ENCODE assay signal across 8 cellular contexts in the genomic region with DNA sequence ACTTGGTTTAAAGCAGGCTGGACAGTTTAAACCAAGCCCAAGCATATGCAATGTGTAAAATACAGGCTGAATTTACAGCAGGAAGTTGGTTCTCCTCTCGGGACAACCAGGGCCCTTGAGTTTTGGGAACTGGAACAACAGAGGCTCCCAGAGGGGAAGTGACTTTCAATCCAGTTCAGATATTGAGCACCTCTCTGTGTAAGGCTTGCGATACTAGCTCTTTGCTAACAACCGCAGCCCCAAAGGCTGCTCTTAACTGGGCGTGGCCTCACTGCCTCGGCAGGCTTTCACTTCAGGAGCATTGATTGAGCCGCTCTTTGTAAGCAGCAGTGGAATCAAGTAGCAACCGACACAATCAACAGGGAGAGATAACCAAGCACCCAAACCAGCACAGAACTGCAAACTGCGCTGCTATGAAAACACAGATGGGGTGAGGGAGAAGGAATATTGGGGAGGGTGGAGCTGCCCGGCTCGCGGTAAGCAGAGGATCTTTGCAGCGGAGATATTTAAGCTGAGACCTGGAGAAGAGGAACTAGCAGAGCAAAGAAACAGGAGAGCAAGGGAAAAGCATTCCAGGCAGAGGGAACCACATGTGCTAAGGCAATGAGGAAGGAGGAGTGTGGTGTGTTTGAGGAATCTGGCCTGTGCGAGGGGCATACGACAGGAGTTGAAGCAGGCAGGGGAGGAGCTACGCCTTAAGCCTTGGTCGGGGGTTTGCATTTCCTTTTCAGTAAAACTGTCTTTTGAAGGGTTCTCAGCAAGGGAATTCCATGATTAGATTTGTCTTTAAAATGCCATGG. TPM values are rescaled to one million over a fixed set of nuclear protein-coding genes. Genes with fewer than 3 reads are reported as not detected.
A peak's percentile ranks its signal among the peaks of the same experiment; 100 is the strongest.
DNase-seq lines count a peak whose midpoint lies in the region; ATAC-seq, FAIRE-seq and TF ChIP-seq lines count a peak whose summit lies in the region.

No MANE protein-coding gene starts in this region.

- CTCF ChIA-PET in A549 (lab: Yijun Ruan, JAX) = interaction anchor here (0.9 to 3.3 kb wide), 5 partner anchors 11 to 64 kb away, joined by 3 to 14 read pairs (median 3); no protein-coding TSS in a partner anchor
- CTCF ChIA-PET in activated CD4-positive, alpha-beta memory T cell treated with anti-CD3 and anti-CD28 coated beads, Interleukin-2, amount 10 ng/mL, durations not matched to agents 7 days and 5 days (lab: Charles Lee) = interaction anchor here (0.9 to 7.9 kb wide), 16 partner anchors 9 to 156 kb away, joined by 3 to 100 read pairs (median 4); a partner anchor contains a TSS

- H3K27me3 ChIP-seq in esophagus muscularis mucosa = no peaks in the 10 kb centered on the region
- no peaks in the 10 kb centered on the region for H3K27me3 ChIP-seq in testis

- DNase-seq in A549 (ENCODE audit: low read depth in 1 of 2, low spot score in 1 of 2) (no peak), NCI-H460 (ENCODE audit: extremely low read depth, low read depth) (peak; percentile 37), esophagus muscularis mucosa (ENCODE audit: extremely low spot score) (no peak), testis (peak; percentile 63)
- peak; percentile 82 for DNase-seq in activated CD4-positive, alpha-beta memory T cell treated with anti-CD3 and anti-CD28 coated beads, Interleukin-2, amount 10 ng/mL, durations not matched to agents 7 days and 5 days
- DNase-seq in natural killer cell treated with Interleukin-12 subunit alpha and Interleukin-12 subunit beta and Interleukin-15 and Interleukin-18, amount 100 ng/mL, for 72 hours (ENCODE audit: low spot score) = peak; percentile 82

- H3K4me3 ChIP-seq in A549 (peak overlapping the region; percentile 36), esophagus muscularis mucosa (peak overlapping the region; percentile 51 to 65 (median 54)), testis (peak overlapping the region; percentile 24 to 40)

- 63% methylated on average over 16 of the region's 16 CpGs for WGBS in A549 (ENCODE audit: missing lambda C conversion rate)
- 4% methylated on average over 16 of the region's 16 CpGs for WGBS in esophagus muscularis mucosa
- WGBS in testis, 2 donors = 4 to 6% methylated on average over 16 of the region's 16 CpGs

- H3K4me1 ChIP-seq in A549 (peaks cover 5% of the 10 kb centered on the region; the same call in 1 of the 3 replicates), esophagus muscularis mucosa (peaks cover 22 to 31% (median 27%) of the 10 kb centered on the region in 4 donors), testis (peaks cover 15% of the 10 kb centered on the region)

- H3K9me3 Mint-ChIP-seq in activated CD4-positive, alpha-beta memory T cell treated with anti-CD3 and anti-CD28 coated beads, Interleukin-2, amount 10 ng/mL, durations not matched to agents 7 days and 5 days = no peaks in the 10 kb centered on the region
- no peaks in the 10 kb centered on the region for H3K9me3 Mint-ChIP-seq in natural killer cell treated with Interleukin-12 subunit alpha and Interleukin-12 subunit beta and Interleukin-15 and Interleukin-18, amount 100 ng/mL, for 72 hours

- POLR2A ChIA-PET in A549 (lab: Yijun Ruan, JAX) = no interaction called here
- POLR2A ChIA-PET in activated CD4-positive, alpha-beta memory T cell treated with anti-CD3 and anti-CD28 coated beads, Interleukin-2, amount 10 ng/mL, durations not matched to agents 7 days and 5 days (lab: Charles Lee) = interaction anchor here (0.6 to 9.7 kb wide), 27 partner anchors 7 to 1615 kb away, joined by 3 to 268 read pairs (median 4); a partner anchor contains a TSS

- ATAC-seq in A549 = peak; percentile 64 to 69; a peak in 5 of 6 replicates
- peak; percentile 89 for ATAC-seq in HG03025 (IDR thresholded peaks at IDR 0.05; ENCODE audit: low FRiP score, unreplicated experiment)
- ATAC-seq in natural killer cell treated with Interleukin-12 subunit alpha and Interleukin-12 subunit beta and Interleukin-15 and Interleukin-18, amount 100 ng/mL, for 72 hours = peak; percentile 92 to 95

- H3K27me3 Mint-ChIP-seq in activated CD4-positive, alpha-beta memory T cell treated with anti-CD3 and anti-CD28 coated beads, Interleukin-2, amount 10 ng/mL, durations not matched to agents 7 days and 5 days = no peaks in the 10 kb centered on the region
- H3K27me3 Mint-ChIP-seq in natural killer cell treated with Interleukin-12 subunit alpha and Interleukin-12 subunit beta and Interleukin-15 and Interleukin-18, amount 100 ng/mL, for 72 hours = no peaks in the 10 kb centered on the region

- no peak overlapping the region for H3K4me3 Mint-ChIP-seq in activated CD4-positive, alpha-beta memory T cell treated with anti-CD3 and anti-CD28 coated beads, Interleukin-2, amount 10 ng/mL, durations not matched to agents 7 days and 5 days
- no peak overlapping the region for H3K4me3 Mint-ChIP-seq in natural killer cell treated with Interleukin-12 subunit alpha and Interleukin-12 subunit beta and Interleukin-15 and Interleukin-18, amount 100 ng/mL, for 72 hours

- no peaks in the 10 kb centered on the region for H3K36me3 Mint-ChIP-seq in activated CD4-positive, alpha-beta memory T cell treated with anti-CD3 and anti-CD28 coated beads, Interleukin-2, amount 10 ng/mL, durations not matched to agents 7 days and 5 days (ENCODE audit: low read depth)
- H3K36me3 Mint-ChIP-seq in natural killer cell treated with Interleukin-12 subunit alpha and Interleukin-12 subunit beta and Interleukin-15 and Interleukin-18, amount 100 ng/mL, for 72 hours = no peaks in the 10 kb centered on the region

- no peak overlapping the region for H3K27ac Mint-ChIP-seq in activated CD4-positive, alpha-beta memory T cell treated with anti-CD3 and anti-CD28 coated beads, Interleukin-2, amount 10 ng/mL, durations not matched to agents 7 days and 5 days
- H3K27ac Mint-ChIP-seq in natural killer cell treated with Interleukin-12 subunit alpha and Interleukin-12 subunit beta and Interleukin-15 and Interleukin-18, amount 100 ng/mL, for 72 hours = no peak overlapping the region

- intact Hi-C loops in esophagus muscularis mucosa (cut with DNase I) = no loop called here
- intact Hi-C loops in testis (cut with DNase I; ENCODE audit: low total_unique reads) = no loop called here

- peak overlapping the region; percentile 69 for H3K4me2 ChIP-seq in A549

- peaks cover 8% of the 10 kb centered on the region for H3K4me1 Mint-ChIP-seq in activated CD4-positive, alpha-beta memory T cell treated with anti-CD3 and anti-CD28 coated beads, Interleukin-2, amount 10 ng/mL, durations not matched to agents 7 days and 5 days
- peaks cover 18 to 21% of the 10 kb centered on the region in 2 donors for H3K4me1 Mint-ChIP-seq in natural killer cell treated with Interleukin-12 subunit alpha and Interleukin-12 subunit beta and Interleukin-15 and Interleukin-18, amount 100 ng/mL, for 72 hours (ENCODE audit: low read depth in 2 of 2)

- TF ChIP-seq EP300 in A549 (IDR thresholded peaks at IDR 0.05) = no peak
- TF ChIP-seq EP300 in esophagus muscularis mucosa (IDR thresholded peaks at IDR 0.05) = no peak

- no peak for FAIRE-seq in A549 (lab: Jason Lieb, UNC)

- H3K36me3 ChIP-seq in esophagus muscularis mucosa (no peaks in the 10 kb centered on the region), testis (ENCODE audit: low read depth, missing control alignments) (no peaks in the 10 kb centered on the region)

- H3K9me3 ChIP-seq in A549 (no peaks in the 10 kb centered on the region), esophagus muscularis mucosa (no peaks in the 10 kb centered on the region), testis (no peaks in the 10 kb centered on the region)

- TF ChIP-seq CTCF in A549 (IDR thresholded peaks at IDR 0.05) = no peak
- TF ChIP-seq CTCF in esophagus muscularis mucosa (IDR thresholded peaks at IDR 0.05) = no peak
- no peak for TF ChIP-seq CTCF in testis (IDR thresholded peaks at IDR 0.05)

- TF ChIP-seq POLR2A in A549 (IDR thresholded peaks at IDR 0.05; ENCODE audit: low read length) (no peak), GM18526 (IDR thresholded peaks at IDR 0.05; ENCODE audit: extremely low read depth, insufficient read length) (peak; percentile 42), esophagus muscularis mucosa (IDR thresholded peaks at IDR 0.05; ENCODE audit: low read depth) (no peak), testis (IDR thresholded peaks at IDR 0.05) (no peak)

- TF ChIP-seq RAD21 in A549 (conservative IDR thresholded peaks at IDR 0.05 in 1 of 2, IDR thresholded peaks at IDR 0.05 in 1 of 2) = no peak

- H3K27ac ChIP-seq in A549 (peak overlapping the region; percentile 24 to 40; a peak in 4 of 6 replicates), esophagus muscularis mucosa (replicated peaks in 1 of 4) (peak overlapping the region; percentile 53 to 62 (median 58)), testis (peak overlapping the region; percentile 15 to 19)

TF ChIP-seq in A549, 52 proteins besides CTCF, POLR2A, EP300 and RAD21:
- TF ChIP-seq ZC3H11A (IDR thresholded peaks at IDR 0.05) (no peak), CHD4 (IDR thresholded peaks at IDR 0.05; ENCODE audit: borderline replicate concordance) (no peak), RCOR1 (IDR thresholded peaks at IDR 0.05; ENCODE audit: low read depth, low read length) (no peak), HOXB13 (CRISPR knock-in tag; IDR thresholded peaks at IDR 0.05; ENCODE audit: low read depth) (no peak), NR3C1 (IDR thresholded peaks at IDR 0.05) (no peak), TP53 (CRISPR knock-in tag; IDR thresholded peaks at IDR 0.05) (no peak)

RNA-seq across cellular contexts. Expression of a gene that starts 17.3 kb away (rescaled TPM):
- polyA plus RNA-seq in A549 (2011; rRNA removed) = 61.6 and 65.8 TPM in 2 replicates
- polyA plus RNA-seq in A549 (2012; cell fraction: cytosol; rRNA removed) = 23.0 and 24.3 TPM in 2 replicates
- 22.9 and 23.5 TPM in 2 replicates for polyA plus RNA-seq in A549 (2012; cell fraction: nucleus; rRNA removed)
- 58.1 to 59.6 TPM (median 58.4 TPM) in 3 replicates for polyA plus RNA-seq in A549 (2017; fragmentation: RNase III; extraction: RNeasy Plus Mini Kit Qiagen cat#74134 plus additional on column Dnase treatment)
- 27.6 and 36.8 TPM in 2 replicates for polyA minus RNA-seq in A549 (2011; rRNA and poly(A)+ RNA removed)
- 51.7 and 54.4 TPM in 2 replicates for total RNA-seq in NCI-H460 (2014; rRNA removed; shearing (Covaris generic))
- polyA plus RNA-seq in NCI-H460 (2014; cell fraction: nucleus; rRNA removed) = 29.0 and 43.8 TPM in 2 replicates
- total RNA-seq in activated CD4-positive, alpha-beta memory T cell treated with anti-CD3 and anti-CD28 coated beads, Interleukin-2, amount 10 ng/mL, durations not matched to agents 7 days and 5 days = 10 to 100 TPM; 94.0 to 95.6 TPM
- total RNA-seq in esophagus muscularis mucosa = 10 to 100 TPM; 54.8 to 83.4 (median 62.7) TPM
- total RNA-seq in natural killer cell treated with Interleukin-12 subunit alpha and Interleukin-12 subunit beta and Interleukin-15 and Interleukin-18, amount 100 ng/mL, for 72 hours = 10 to 100 TPM; 59.7 to 75.7 TPM
- 10 to 100 TPM; 58.1 to 68.2 TPM for total RNA-seq in testis
- 74.2 TPM for polyA plus RNA-seq in testis (ENCODE audit: insufficient read depth, low read depth, low replicate concordance)

Comparison
In these comparisons a context has a peak if more than half of its experiments do, and no peak if none do; other contexts are left out.
1. DNase-seq: peak in NCI-H460 (single experiment), activated CD4-positive, alpha-beta memory T cell treated with anti-CD3 and anti-CD28 coated beads, Interleukin-2, amount 10 ng/mL, durations not matched to agents 7 days and 5 days (single experiment), natural killer cell treated with Interleukin-12 subunit alpha and Interleukin-12 subunit beta and Interleukin-15 and Interleukin-18, amount 100 ng/mL, for 72 hours (single experiment) and testis (single experiment); none in A549 (0 of 2) and esophagus muscularis mucosa (single experiment).
2. Peak in every context shown above with its lines, with median percentiles within 50 percentile points of each other: ATAC-seq, H3K27ac ChIP-seq and H3K4me3 ChIP-seq.